Comparison of ENCODE assay signal across 8 cellular contexts in genomic region chr10:22605168-22605567, GRCh38.
A peak's percentile ranks its signal among the peaks of the same experiment; 100 is the strongest.
DNase-seq lines count a peak whose midpoint lies in the region; ATAC-seq and TF ChIP-seq lines count a peak whose summit lies in the region.

No MANE protein-coding gene starts in this region.

- peaks cover 0 to 37% (median 0%) of the 10 kb centered on the region in 9 donors for H3K36me3 ChIP-seq in heart right ventricle
- H3K36me3 ChIP-seq in aorta (ENCODE audit: control insufficient read depth in 1 of 2, insufficient read depth in 2 of 2, low read length in 1 of 2): peaks cover 5 to 7% of the 10 kb centered on the region in 2 donors

- intact Hi-C loops in heart right ventricle (cut with DNase I) (loop anchor here in 2 of 10 donors (10.0 kb wide), 1 partner anchor 100 kb away; no protein-coding TSS in a partner anchor), aorta (cut with DNase I) (no loop called here)

- TF ChIP-seq CTCF in heart right ventricle (IDR thresholded peaks at IDR 0.05): no peak

- DNase-seq in A172 (ENCODE audit: low spot score) (peak; percentile 86), SKM-1 treated with dmso at 0.1 percent for 144 hours (lab: John Stamatoyannopoulos, UW; ENCODE audit: unreplicated experiment) (peak; percentile 59), heart right ventricle (no peak), aorta (no peak), cortex of kidney (lab: John Stamatoyannopoulos, UW) (no peak), NCI-H2196 (lab: John Stamatoyannopoulos, UW; ENCODE audit: unreplicated experiment) (no peak)

- H3K9me3 ChIP-seq in heart right ventricle: no peaks in the 10 kb centered on the region
- no peaks in the 10 kb centered on the region for H3K9me3 ChIP-seq in aorta (ENCODE audit: control insufficient read depth, low read length)

- H3K27me3 ChIP-seq in heart right ventricle: no peaks in the 10 kb centered on the region
- H3K27me3 ChIP-seq in aorta (ENCODE audit: control insufficient read depth in 1 of 2, insufficient read depth in 2 of 2, low read length in 1 of 2): no peaks in the 10 kb centered on the region

- peaks cover 0 to 68% (median 5%) of the 10 kb centered on the region in 9 donors for H3K4me1 ChIP-seq in heart right ventricle
- H3K4me1 ChIP-seq in aorta (ENCODE audit: control insufficient read depth in 1 of 2, insufficient read depth in 2 of 2, low read length in 2 of 2): no peaks in the 10 kb centered on the region

- WGBS in heart right ventricle, 2 donors: 79% methylated on average over 4 of the region's 4 CpGs
- 85% methylated on average over 4 of the region's 4 CpGs for WGBS in aorta, 2 donors

- H3K4me3 ChIP-seq in heart right ventricle: no peak overlapping the region
- H3K4me3 ChIP-seq in aorta (ENCODE audit: low read length in 2 of 2): no peak overlapping the region

- ATAC-seq in GM19463 (IDR thresholded peaks at IDR 0.05; ENCODE audit: unreplicated experiment) (peak; percentile 38), heart right ventricle (peak; percentile 34 to 77 (median 62)), aorta (ENCODE audit: low FRiP score) (peak; percentile 77), GM19397 (IDR thresholded peaks at IDR 0.05; ENCODE audit: unreplicated experiment) (no peak)

- H3K27ac ChIP-seq in heart right ventricle (peak overlapping the region in 1 of 10 donors; percentile 86), aorta (ENCODE audit: low read depth in 1 of 2, low read length in 2 of 2) (no peak overlapping the region)

Comparison
In these comparisons a context has a peak if more than half of its experiments do, and no peak if none do; other contexts are left out.
1. DNase-seq: peak in A172 (single experiment) and SKM-1 treated with dmso at 0.1 percent for 144 hours (single experiment); none in heart right ventricle (0 of 2), aorta (0 of 2), cortex of kidney (single experiment) and NCI-H2196 (single experiment).